Comparison of ENCODE assay signal across 7 cellular contexts in genomic region chr17:7561028-7561575, GRCh38.
DNase-seq lines count a peak whose midpoint lies in the region; ATAC-seq and TF ChIP-seq lines count a peak whose summit lies in the region.

No MANE protein-coding gene starts in this region.

- TF ChIP-seq CTCF in cardiac fibroblast (IDR thresholded peaks at IDR 0.05; ENCODE audit: low read depth, low read length) = peak; percentile 89

- H3K4me3 ChIP-seq in cardiac fibroblast (replicated peaks in 1 of 2; ENCODE audit: low read depth in 2 of 2, low read length in 2 of 2) = peak overlapping the region; percentile 83 to 86

- no peak for TF ChIP-seq POLR2A in GM18505 (IDR thresholded peaks at IDR 0.05; ENCODE audit: borderline replicate concordance, extremely low read depth, insufficient read depth, insufficient read length)

- DNase-seq in NCI-H2196 (lab: John Stamatoyannopoulos, UW; ENCODE audit: unreplicated experiment) (peak; percentile 69), cardiac fibroblast (ENCODE audit: low read depth in 2 of 2) (peak; percentile 88 to 90), iris pigment epithelial cell (ENCODE audit: low read depth) (peak; percentile 83)
- peak; percentile 59 to 71 (median 63) for DNase-seq in activated CD4-positive, CD25-positive, alpha-beta regulatory T cell (lab: John Stamatoyannopoulos, UW)
- peak; percentile 86 for DNase-seq in stimulated activated CD4-positive, alpha-beta T cell treated with anti-CD3 and anti-CD28 coated beads, Interleukin-12 subunit alpha, Interleukin-12 subunit beta, amount 100 ng/mL, for 4 hours

- ATAC-seq in GM18505 (IDR thresholded peaks at IDR 0.05; ENCODE audit: unreplicated experiment) = peak; percentile 58
- peak; percentile 39 for ATAC-seq in HG03039 (IDR thresholded peaks at IDR 0.05; ENCODE audit: unreplicated experiment)

Comparison
In these comparisons a context has a peak if more than half of its experiments do, and no peak if none do; other contexts are left out.
1. Peak in every context shown above with its lines: DNase-seq, ATAC-seq and H3K4me3 ChIP-seq.